1 cellular context compared by ENCODE assay signal in genomic region chr14:99971087-99971928, GRCh38.
TF ChIP-seq lines count a peak whose summit lies in the region.

No MANE protein-coding gene starts in this region.

TF ChIP-seq in HepG2, 621 proteins besides CTCF, POLR2A, EP300 and RAD21 (continued from another document and continues in another):
- TF ChIP-seq TFDP1 (CRISPR knock-in tag; IDR thresholded peaks at IDR 0.05; ENCODE audit: borderline replicate concordance) (peak; percentile 80; the same call in 1 of the 2 replicates), TAF1 (CRISPR knock-in tag; IDR thresholded peaks at IDR 0.05) (peak; percentile 53), YY1 (IDR thresholded peaks at IDR 0.05; ENCODE audit: insufficient read depth, insufficient replicate concordance, low read depth, low read length) (peak; percentile 79), ZNF530 (CRISPR knock-in tag; IDR thresholded peaks at IDR 0.05; ENCODE audit: low read depth) (no peak), ZNF816 (CRISPR knock-in tag; IDR thresholded peaks at IDR 0.05; ENCODE audit: borderline replicate concordance) (no peak), ZNF776 (CRISPR knock-in tag; IDR thresholded peaks at IDR 0.05) (0 out of 2 replicates have a peak, but pooled peaks have one; percentile 39), ZNF510 (CRISPR knock-in tag; IDR thresholded peaks at IDR 0.05; ENCODE audit: low read depth) (no peak), MXD1 (CRISPR knock-in tag; IDR thresholded peaks at IDR 0.05) (peak; percentile 44; the same call in 1 of the 2 replicates), ZSCAN9 (CRISPR knock-in tag; IDR thresholded peaks at IDR 0.05; ENCODE audit: borderline replicate concordance) (0 out of 2 replicates have a peak, but pooled peaks have one; percentile 28), ZBTB14 (CRISPR knock-in tag; IDR thresholded peaks at IDR 0.05) (peak; percentile 94), MTERF4 (CRISPR knock-in tag; IDR thresholded peaks at IDR 0.05) (no peak; the same call in 1 of the 2 replicates), TBX2 (CRISPR knock-in tag; IDR thresholded peaks at IDR 0.05; ENCODE audit: borderline replicate concordance) (peak; percentile 65), ZNF563 (CRISPR knock-in tag; IDR thresholded peaks at IDR 0.05) (peak; percentile 16; the same call in 1 of the 2 replicates), ZNF75D (CRISPR knock-in tag; IDR thresholded peaks at IDR 0.05; ENCODE audit: borderline replicate concordance) (no peak), MTA1 (CRISPR knock-in tag; IDR thresholded peaks at IDR 0.05; ENCODE audit: borderline replicate concordance) (peak; percentile 29; the same call in 1 of the 2 replicates), PAWR (CRISPR knock-in tag; IDR thresholded peaks at IDR 0.05; ENCODE audit: borderline replicate concordance) (no peak), ZNF574 (CRISPR knock-in tag; IDR thresholded peaks at IDR 0.05) (peak; percentile 23; the same call in 1 of the 2 replicates), ZNF564 (CRISPR knock-in tag; IDR thresholded peaks at IDR 0.05) (peak; percentile 59; the same call in 1 of the 2 replicates), NFAT5 (CRISPR knock-in tag; IDR thresholded peaks at IDR 0.05) (peak; percentile 29; the same call in 1 of the 2 replicates), HMGXB4 (CRISPR knock-in tag; IDR thresholded peaks at IDR 0.05; ENCODE audit: borderline replicate concordance in 1 of 2, low read depth in 1 of 2) (peak; percentile 32 to 37; a peak in 1 of 4 replicates), ZNF501 (CRISPR knock-in tag; IDR thresholded peaks at IDR 0.05) (peak; percentile 55; the same call in 1 of the 2 replicates), USF2 (IDR thresholded peaks at IDR 0.05; ENCODE audit: low read depth, low read length) (peak; percentile 23; the same call in 1 of the 2 replicates), USF2 (CRISPR knock-in tag; IDR thresholded peaks at IDR 0.05; ENCODE audit: borderline replicate concordance) (no peak), SP1 (IDR thresholded peaks at IDR 0.05) (no peak), SP1 (CRISPR knock-in tag; IDR thresholded peaks at IDR 0.05) (peak; percentile 54), KDM5B (CRISPR knock-in tag; IDR thresholded peaks at IDR 0.05; ENCODE audit: borderline replicate concordance) (peak; percentile 42; the same call in 1 of the 2 replicates), SRY (CRISPR knock-in tag; IDR thresholded peaks at IDR 0.05) (0 out of 2 replicates have a peak, but pooled peaks have one; percentile 54), ZNF775 (CRISPR knock-in tag; IDR thresholded peaks at IDR 0.05; ENCODE audit: borderline replicate concordance) (no peak), GABPB1 (CRISPR knock-in tag; IDR thresholded peaks at IDR 0.05) (peak; percentile 60), ZNF121 (CRISPR knock-in tag; IDR thresholded peaks at IDR 0.05) (no peak), IRF9 (CRISPR knock-in tag; IDR thresholded peaks at IDR 0.05; ENCODE audit: borderline replicate concordance) (0 out of 2 replicates have a peak, but pooled peaks have one; percentile 29), ZNF230 (CRISPR knock-in tag; IDR thresholded peaks at IDR 0.05) (0 out of 2 replicates have a peak, but pooled peaks have one; percentile 58), FOXJ3 (CRISPR knock-in tag; IDR thresholded peaks at IDR 0.05; ENCODE audit: borderline replicate concordance) (no peak), HDAC2 (CRISPR knock-in tag; IDR thresholded peaks at IDR 0.05) (0 out of 2 replicates have a peak, but pooled peaks have one; percentile 8), IRF2 (CRISPR knock-in tag; IDR thresholded peaks at IDR 0.05) (peak; percentile 26; the same call in 1 of the 2 replicates), KLF12 (CRISPR knock-in tag; IDR thresholded peaks at IDR 0.05; ENCODE audit: borderline replicate concordance) (no peak), SOX5 (CRISPR knock-in tag; IDR thresholded peaks at IDR 0.05; ENCODE audit: borderline replicate concordance) (0 out of 2 replicates have a peak, but pooled peaks have one; percentile 10), RFXANK (CRISPR knock-in tag; IDR thresholded peaks at IDR 0.05) (no peak), MYC (CRISPR knock-in tag; IDR thresholded peaks at IDR 0.05; ENCODE audit: borderline replicate concordance) (peak; percentile 57; the same call in 1 of the 2 replicates), CBFB (CRISPR knock-in tag; IDR thresholded peaks at IDR 0.05) (no peak), SRSF4 (IDR thresholded peaks at IDR 0.05; ENCODE audit: low read depth, low read length, poor library complexity, severe bottlenecking) (no peak), EEA1 (CRISPR knock-in tag; IDR thresholded peaks at IDR 0.05; ENCODE audit: borderline replicate concordance) (0 out of 2 replicates have a peak, but pooled peaks have one; percentile 68), PHB2 (IDR thresholded peaks at IDR 0.05; ENCODE audit: partially characterized antibody) (no peak), BHLHE40 (IDR thresholded peaks at IDR 0.05; ENCODE audit: low read length) (peak; percentile 70), ATF3 (CRISPR knock-in tag; IDR thresholded peaks at IDR 0.05) (0 out of 2 replicates have a peak, but pooled peaks have one; percentile 18), POLR2AphosphoS5 (IDR thresholded peaks at IDR 0.05; ENCODE audit: low read depth, low read length) (peak; percentile 56)
